In genomic region chr5:38793099-38793498, GRCh38 we compare ENCODE assay signal across 26 cellular contexts. TPM values are rescaled to one million over a fixed set of nuclear protein-coding genes. Genes with fewer than 3 reads are reported as not detected.
DNase-seq lines count a peak whose midpoint lies in the region.
"Had no signal": no experiment of that assay in that cellular context is flagged by ENCODE, and none has a peak within 500 bp of the region (broad histone marks: within the 10 kb centered on the region; RNA-seq: fewer than 3 reads in every experiment).

No MANE protein-coding gene starts in this region.

- peak overlapping the region; percentile 1 for H3K9ac ChIP-seq in neuronal stem cell (ENCODE audit: low read depth, low read length, poor library complexity)

- H3K9me3 ChIP-seq in neuronal stem cell (replicated peaks in 1 of 2; ENCODE audit: control insufficient read depth in 2 of 2, insufficient read depth in 1 of 2, low read depth in 1 of 2, low read length in 2 of 2): no peaks in the 10 kb centered on the region
- H3K9me3 ChIP-seq: BE2C, pancreas, Peyer's patch, vagina had no signal

- in situ Hi-C loops in ACHN (cut with HindIII; ENCODE audit: low pct_ligation_motif_present, low pct_unique_long_range_greater_than_20kb, low sequenced_read_pairs): no loop called here

- no peak overlapping the region for H2AK5ac ChIP-seq in neuronal stem cell (ENCODE audit: low read depth, low read length)

- H3K27ac ChIP-seq in neuronal stem cell (replicated peaks; ENCODE audit: low read length): no peak overlapping the region
- H3K27ac ChIP-seq: pancreas, Peyer's patch, vagina had no signal

- H3K79me1 ChIP-seq in neuronal stem cell (ENCODE audit: low read depth, low read length): no peaks in the 10 kb centered on the region

- H3K36me3 ChIP-seq in neuronal stem cell (replicated peaks in 1 of 2; ENCODE audit: control insufficient read depth in 2 of 2, insufficient read depth in 2 of 2, low read length in 2 of 2): no peaks in the 10 kb centered on the region
- H3K36me3 ChIP-seq: BE2C, pancreas, Peyer's patch, vagina had no signal

- H3K23ac ChIP-seq in neuronal stem cell (ENCODE audit: low read depth, low read length, poor library complexity): peak overlapping the region; percentile 35

- no peak overlapping the region for H3K18ac ChIP-seq in neuronal stem cell (ENCODE audit: low read length)

- H2BK5ac ChIP-seq in neuronal stem cell (ENCODE audit: low read length): no peak overlapping the region

- DNase-seq in DMS79 (lab: John Stamatoyannopoulos, UW): peak; percentile 95
- DNase-seq in NCI-H2029 treated with DMSO at 0.1 percent for 48 hours (lab: John Stamatoyannopoulos, UW): peak; percentile 96
- DNase-seq in NCI-H510A treated with DMSO at 0.1 percent for 48 hours (lab: John Stamatoyannopoulos, UW): peak; percentile 99
- DNase-seq in neuronal stem cell (ENCODE audit: low spot score): no peak
- no peak for DNase-seq in ACHN
- DNase-seq in mesenteric fat pad (ENCODE audit: low spot score): no peak
- DNase-seq in HPDE6-E6E7 (ENCODE audit: extremely low spot score): no peak
- DNase-seq in LoVo (ENCODE audit: low spot score): no peak
- DNase-seq: activated CD4-positive, alpha-beta memory T cell treated with anti-CD3 and anti-CD28 coated beads for 36 hours; activated CD4-positive, alpha-beta T cell treated with anti-CD3 and anti-CD28 coated beads for 1 hour; activated naive CD4-positive, alpha-beta T cell; activated T-cell treated with anti-CD3 and anti-CD28 coated beads, Interleukin-2, amount 50 U/mL, for 72 hours; BE2C; caudate nucleus; cortex of kidney; erythroblast; GDM1; left colon; mesendoderm; NCI-H2081; NCI-H524 treated with DMSO at 0.1 percent for 48 hours; pancreas; Peyer's patch; SIG-M5; stimulated activated naive CD4-positive, alpha-beta T cell treated with Interleukin-2 at 50 U/mL for 16 hours had no signal

- H3K14ac ChIP-seq in neuronal stem cell (ENCODE audit: low read length): peak overlapping the region; percentile 49

- H2BK12ac ChIP-seq in neuronal stem cell (ENCODE audit: low read length): no peak overlapping the region

- no peak overlapping the region for H2AFZ ChIP-seq in neuronal stem cell (ENCODE audit: low read length)

- H3K4me1 ChIP-seq in neuronal stem cell (ENCODE audit: control insufficient read depth in 2 of 2, insufficient read depth in 1 of 2, low read depth in 1 of 2, low read length in 2 of 2): no peaks in the 10 kb centered on the region
- H3K4me1 ChIP-seq: BE2C, pancreas, Peyer's patch had no signal

- H3K4me2 ChIP-seq in neuronal stem cell (ENCODE audit: insufficient read depth, low read length, poor library complexity, severe bottlenecking): no peak overlapping the region

- H3K27me3 ChIP-seq in neuronal stem cell (ENCODE audit: control insufficient read depth in 3 of 3, insufficient read depth in 3 of 3, low read depth in 1 of 3, low read length in 3 of 3): no peaks in the 10 kb centered on the region
- H3K27me3 ChIP-seq: BE2C, pancreas, Peyer's patch, vagina had no signal

- H3K4ac ChIP-seq in neuronal stem cell (ENCODE audit: low read length): no peak overlapping the region

- H2BK15ac ChIP-seq in neuronal stem cell (ENCODE audit: low read length): no peak overlapping the region

- H3K4me3 ChIP-seq in neuronal stem cell (ENCODE audit: low read length in 2 of 2): no peak overlapping the region
- H3K4me3 ChIP-seq: pancreas, Peyer's patch, vagina had no signal

- H4K91ac ChIP-seq in neuronal stem cell (ENCODE audit: low read depth, low read length, poor library complexity): no peak overlapping the region

- no peak overlapping the region for H4K8ac ChIP-seq in neuronal stem cell (ENCODE audit: low read depth, low read length)

- no peak overlapping the region for H2BK120ac ChIP-seq in neuronal stem cell (ENCODE audit: low read depth, low read length)

- WGBS in neuronal stem cell (ENCODE audit: extremely low coverage in 2 of 2, insufficient read length in 2 of 2, insufficient replicate concordance in 1 of 2), 2 donors: no CpG with 5 or more reads among the region's 3 CpGs

RNA-seq across cellular contexts. Expression of gene OSMR, which starts 52.7 kb away (rescaled TPM):
- 0.33 TPM for polyA plus RNA-seq in neuronal stem cell (2013, experiment 1 of 2)
- 0.36 TPM for polyA plus RNA-seq in neuronal stem cell (2013, experiment 2 of 2)
- total RNA-seq in mesenteric fat pad: 141 TPM

Comparison
In these comparisons a context has a peak if more than half of its experiments do, and no peak if none do; other contexts are left out.
1. DNase-seq: peak in DMS79 (single experiment), NCI-H2029 treated with DMSO at 0.1 percent for 48 hours (single experiment) and NCI-H510A treated with DMSO at 0.1 percent for 48 hours (single experiment); none in neuronal stem cell (single experiment), ACHN (single experiment), mesenteric fat pad (single experiment), HPDE6-E6E7 (single experiment) and LoVo (single experiment).